In genomic region chr14:92729632-92730358, GRCh38 we compare ENCODE assay signal across 1 cellular context.
TF ChIP-seq lines count a peak whose summit lies in the region.

No MANE protein-coding gene starts in this region.

TF ChIP-seq in WTC11, 78 proteins besides CTCF, POLR2A, EP300 and RAD21 (continued from another document):
- TF ChIP-seq ZSCAN18 (CRISPR knock-in tag; IDR thresholded peaks at IDR 0.05) = no peak
